In genomic region chr7:65872776-65873581, GRCh38 we compare ENCODE assay signal across 8 cellular contexts. TPM values are rescaled to one million over a fixed set of nuclear protein-coding genes. Genes with fewer than 3 reads are reported as not detected.
A peak's percentile ranks its signal among the peaks of the same experiment; 100 is the strongest.
DNase-seq lines count a peak whose midpoint lies in the region; ATAC-seq and TF ChIP-seq lines count a peak whose summit lies in the region.

Gene VKORC1L1 (plus strand): TSS chr7:65873074. CDS start chr7:65873372, 298 bp downstream.

- H3K4me2 ChIP-seq in H9 (ENCODE audit: insufficient read depth, insufficient read length, low read length): peak within 1 kb of the TSS; percentile 97

- no CpG with 5 or more reads among the region's 94 CpGs for WGBS in H9 (ENCODE audit: extremely low coverage, insufficient read length, low lambda C conversion rate)

- H3K9me3 ChIP-seq in H9 (ENCODE audit: control insufficient read depth, low read depth, low read length): no peaks in the 10 kb centered on the region

- no peaks in the 10 kb centered on the region for H3K79me1 ChIP-seq in H9 (ENCODE audit: insufficient read depth, low read depth, low read length, poor library complexity, severe bottlenecking)

- ATAC-seq in stimulated activated naive CD8-positive, alpha-beta T cell treated with anti-CD3 and anti-CD28 coated beads, Interleukin-15, Interleukin-2, amounts not matched to agents 100 U/mL and 50 U/mL, for 24 hours: peak; percentile 97

- no peaks in the 10 kb centered on the region for H4K20me1 ChIP-seq in H9 (ENCODE audit: control insufficient read depth, insufficient read depth, insufficient read length)

- no peak within 1 kb of the TSS for H2BK15ac ChIP-seq in H9 (ENCODE audit: low read depth, low read length)

- peak within 1 kb of the TSS; percentile 78 for H3K18ac ChIP-seq in H9 (ENCODE audit: insufficient read length, low read depth, low read length)

- H3K27me3 Mint-ChIP-seq in H9 (ENCODE audit: low read depth) (no peaks in the 10 kb centered on the region), nephron progenitor cell (ENCODE audit: low read depth, poor library complexity) (peaks cover 6% of the 10 kb centered on the region)

- peak within 1 kb of the TSS; percentile 85 to 91 (median 88); a peak in 3 of 7 replicates for H3K27ac Mint-ChIP-seq in H9
- H3K27ac Mint-ChIP-seq in nephron progenitor cell: peak within 1 kb of the TSS; percentile 59

- H3K79me2 ChIP-seq in H9 (ENCODE audit: insufficient read depth, low read length): peaks cover 6% of the 10 kb centered on the region; the same call in 1 of the 2 replicates

- H4K5ac ChIP-seq in H9 (ENCODE audit: insufficient read length, low read depth, low read length): no peak within 1 kb of the TSS

- no peak within 1 kb of the TSS for H2BK12ac ChIP-seq in H9 (ENCODE audit: insufficient read length, low read depth, low read length)

- H3T11ph ChIP-seq in H9 (ENCODE audit: low read length): no peak within 1 kb of the TSS

- no peak within 1 kb of the TSS for H3K27ac ChIP-seq in H9 (ENCODE audit: insufficient read length, low read depth, low read length)

- H3K4me1 Mint-ChIP-seq in H9 (peaks cover 9 to 12% of the 10 kb centered on the region in 2 experiments), nephron progenitor cell (no peaks in the 10 kb centered on the region)

- no peak within 1 kb of the TSS for H3K56ac ChIP-seq in H9 (ENCODE audit: insufficient read length, low read depth, low read length)

- peak within 1 kb of the TSS; percentile 90 for H3K14ac ChIP-seq in H9 (ENCODE audit: insufficient read depth, low read length)

- DNase-seq in ELR (ENCODE audit: low read depth) (peak; percentile 89), H9 (peak; percentile 95), M059J (ENCODE audit: low read depth) (peak; percentile 89), SIG-M5 (lab: John Stamatoyannopoulos, UW) (peak; percentile 23), fibroblast of the conjunctiva (ENCODE audit: low read depth) (peak; percentile 84), nephron progenitor cell (peak; percentile 97)
- peak; percentile 98 for DNase-seq in activated effector memory CD4-positive, alpha-beta T cell treated with anti-CD3 and anti-CD28 coated beads, Interleukin-2, amount 50 U/mL, for 16 hours
- peak; percentile 96 for DNase-seq in stimulated activated naive CD8-positive, alpha-beta T cell treated with anti-CD3 and anti-CD28 coated beads, Interleukin-15, Interleukin-2, amounts not matched to agents 100 U/mL and 50 U/mL, for 24 hours

- H3K9me3 Mint-ChIP-seq in H9 (peaks cover 0 to 1% of the 10 kb centered on the region in 2 experiments; a peak in 1 of 5 replicates), nephron progenitor cell (no peaks in the 10 kb centered on the region)

- peaks cover 2% of the 10 kb centered on the region for H3K23me2 ChIP-seq in H9 (ENCODE audit: insufficient read length, low read depth, low read length, poor library complexity, severe bottlenecking)

- H2BK5ac ChIP-seq in H9 (ENCODE audit: insufficient read length, low read length): no peak within 1 kb of the TSS

- H3K27me3 ChIP-seq in H9 (ENCODE audit: insufficient read depth, low read length): no peaks in the 10 kb centered on the region

- no peak within 1 kb of the TSS for H4K91ac ChIP-seq in H9 (ENCODE audit: insufficient read length, low read depth, low read length)

- peaks cover 0 to 3% (median 0%) of the 10 kb centered on the region in 3 experiments; a peak in 2 of 7 replicates for H3K36me3 Mint-ChIP-seq in H9 (ENCODE audit: insufficient read depth in 1 of 3, low read depth in 3 of 3)
- H3K36me3 Mint-ChIP-seq in nephron progenitor cell (ENCODE audit: low read depth): no peaks in the 10 kb centered on the region

- no peak within 1 kb of the TSS for H2AFZ ChIP-seq in H9 (ENCODE audit: low read length)

- TF ChIP-seq CTCF in H9 (conservative IDR thresholded peaks at IDR 0.05) (no peak), nephron progenitor cell (IDR thresholded peaks at IDR 0.05) (no peak)

- no peak within 1 kb of the TSS for H3K23ac ChIP-seq in H9 (ENCODE audit: insufficient read length, low read depth, low read length)

- H3K4me1 ChIP-seq in H9 (ENCODE audit: insufficient read depth, low read length): no peaks in the 10 kb centered on the region

- peak within 1 kb of the TSS; percentile 68 for H3K9ac ChIP-seq in H9 (ENCODE audit: extremely low read depth, insufficient read length, low read length)

- H2AK5ac ChIP-seq in H9 (ENCODE audit: insufficient read length, low read length): no peak within 1 kb of the TSS

- H2BK120ac ChIP-seq in H9 (ENCODE audit: low read depth, low read length, poor library complexity, severe bottlenecking): no peak within 1 kb of the TSS

- H3K4me3 Mint-ChIP-seq in H9 (peak within 1 kb of the TSS; percentile 83 to 92), nephron progenitor cell (peak within 1 kb of the TSS; percentile 87)

- H3K4ac ChIP-seq in H9 (ENCODE audit: low read depth, low read length): no peak within 1 kb of the TSS

- no peak within 1 kb of the TSS for H2BK20ac ChIP-seq in H9 (ENCODE audit: low read depth, low read length, poor library complexity, severe bottlenecking)

- no peak within 1 kb of the TSS for H4K8ac ChIP-seq in H9 (replicated peaks; ENCODE audit: insufficient read length, low read depth, low read length)

RNA-seq across cellular contexts. Expression of gene VKORC1L1, which starts in this region (rescaled TPM):
- 27.4 and 29.4 TPM in 2 replicates for total RNA-seq in H9 (2021)
- 12.5 and 20.0 TPM in 2 replicates for total RNA-seq in M059J (2014; rRNA removed; shearing (Covaris generic))

Comparison
In these comparisons a context has a peak if more than half of its experiments do, and no peak if none do; other contexts are left out.
1. DNase-seq: peak in every context shown above with its lines; median percentile 98 in activated effector memory CD4-positive, alpha-beta T cell treated with anti-CD3 and anti-CD28 coated beads, Interleukin-2, amount 50 U/mL, for 16 hours; 97 in nephron progenitor cell; 96 in stimulated activated naive CD8-positive, alpha-beta T cell treated with anti-CD3 and anti-CD28 coated beads, Interleukin-15, Interleukin-2, amounts not matched to agents 100 U/mL and 50 U/mL, for 24 hours; 95 in H9; 89 in ELR; 89 in M059J; 84 in fibroblast of the conjunctiva; 23 in SIG-M5.